Comparison of ENCODE assay signal across 11 cellular contexts in the genomic region with DNA sequence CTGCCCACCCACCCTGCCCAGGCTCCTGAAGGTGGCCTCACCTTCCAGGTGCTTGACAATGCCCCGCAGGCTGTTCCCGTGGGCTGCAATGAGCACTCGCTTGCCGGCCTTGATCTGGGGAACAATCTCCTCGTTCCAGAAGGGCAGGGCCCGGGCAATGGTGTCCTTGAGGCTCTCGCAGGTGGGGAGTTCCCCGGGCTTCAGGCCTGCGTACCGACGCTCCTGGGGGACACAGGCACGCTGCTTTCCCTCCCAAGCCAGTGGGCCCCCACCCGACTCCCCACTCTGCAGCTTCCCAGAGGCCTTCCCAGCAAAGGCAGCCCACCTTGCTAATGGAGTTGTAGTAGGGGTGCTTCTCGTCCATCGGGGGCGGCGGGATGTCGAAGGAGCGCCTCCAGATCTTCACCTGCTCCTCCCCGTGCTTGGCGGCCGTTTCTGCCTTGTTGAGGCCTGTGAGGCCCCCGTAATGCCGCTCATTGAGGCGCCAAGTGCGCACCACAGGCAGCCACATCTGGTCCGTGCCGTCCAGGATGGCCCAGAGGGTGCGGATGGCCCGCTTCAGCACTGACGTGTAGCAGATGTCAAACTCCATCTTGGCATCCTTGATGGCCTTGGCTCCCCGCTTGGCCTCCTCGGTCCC. TPM values are rescaled to one million over a fixed set of nuclear protein-coding genes. Genes with fewer than 3 reads are reported as not detected.
DNase-seq lines count a peak whose midpoint lies in the region; ATAC-seq and TF ChIP-seq lines count a peak whose summit lies in the region.
"Had no signal": no experiment of that assay in that cellular context is flagged by ENCODE, and none has a peak within 500 bp of the region (broad histone marks: within the 10 kb centered on the region; RNA-seq: fewer than 3 reads in every experiment).

No MANE protein-coding gene starts in this region.

- H3K9me3 ChIP-seq in right lobe of liver (no peaks in the 10 kb centered on the region), upper lobe of left lung (no peaks in the 10 kb centered on the region), esophagus muscularis mucosa (no peaks in the 10 kb centered on the region)

- H3K27ac Mint-ChIP-seq in activated T-cell treated with anti-CD3 and anti-CD28 coated beads, Interleukin-2, amount 50 U/mL, for 72 hours = no peak overlapping the region

- no peaks in the 10 kb centered on the region for H3K27me3 ChIP-seq in right lobe of liver
- H3K27me3 ChIP-seq in upper lobe of left lung = no peaks in the 10 kb centered on the region
- H3K27me3 ChIP-seq in esophagus muscularis mucosa = no peaks in the 10 kb centered on the region

- H3K36me3 ChIP-seq in right lobe of liver (peaks cover 0 to 18% (median 1%) of the 10 kb centered on the region in 4 donors), upper lobe of left lung (peaks cover 12 to 28% (median 24%) of the 10 kb centered on the region in 4 donors), esophagus muscularis mucosa (peaks cover 20 to 29% (median 27%) of the 10 kb centered on the region in 4 donors)

- H3K4me1 Mint-ChIP-seq in activated T-cell treated with anti-CD3 and anti-CD28 coated beads, Interleukin-2, amount 50 U/mL, for 4 hours (ENCODE audit: low read depth) = peaks cover 20% of the 10 kb centered on the region
- peaks cover 14% of the 10 kb centered on the region for H3K4me1 Mint-ChIP-seq in activated T-cell treated with anti-CD3 and anti-CD28 coated beads, Interleukin-2, amount 50 U/mL, for 72 hours (ENCODE audit: low read depth)

- H3K36me3 Mint-ChIP-seq in activated T-cell treated with anti-CD3 and anti-CD28 coated beads, Interleukin-2, amount 50 U/mL, for 4 hours (ENCODE audit: insufficient read depth) = peaks cover 8% of the 10 kb centered on the region
- peaks cover 0 to 7% of the 10 kb centered on the region in 2 donors for H3K36me3 Mint-ChIP-seq in activated T-cell treated with anti-CD3 and anti-CD28 coated beads, Interleukin-2, amount 50 U/mL, for 72 hours (ENCODE audit: insufficient read depth in 2 of 2)
- H3K36me3 Mint-ChIP-seq: CD4-positive, CD25-positive, alpha-beta regulatory T cell had no signal

- TF ChIP-seq EP300 in upper lobe of left lung (IDR thresholded peaks at IDR 0.05) (no peak), esophagus muscularis mucosa (IDR thresholded peaks at IDR 0.05) (no peak)

- WGBS in right lobe of liver (ENCODE audit: insufficient coverage, low coverage, low lambda C conversion rate, missing lambda C conversion rate) = 47% methylated on average over 14 of the region's 33 CpGs
- 30% methylated on average over 6 to 33 of the region's 33 CpGs for WGBS in upper lobe of left lung, 2 donors
- WGBS in esophagus muscularis mucosa = 47% methylated on average over 2 of the region's 33 CpGs

- H3K4me3 ChIP-seq in right lobe of liver (no peak overlapping the region), upper lobe of left lung (no peak overlapping the region), esophagus muscularis mucosa (no peak overlapping the region)

- peak; percentile 16 to 20 for ATAC-seq in activated T-cell treated with anti-CD3 and anti-CD28 coated beads, Interleukin-2, amount 50 U/mL, for 4 hours
- ATAC-seq in activated T-cell treated with anti-CD3 and anti-CD28 coated beads, Interleukin-2, amount 50 U/mL, for 72 hours (replicated peaks in 1 of 2) = no peak
- ATAC-seq in right lobe of liver (no peak), upper lobe of left lung (ENCODE audit: low FRiP score in 2 of 2) (peak; percentile 1 to 4), HG02840 (IDR thresholded peaks at IDR 0.05; ENCODE audit: low FRiP score, unreplicated experiment) (no peak), HG02798 (IDR thresholded peaks at IDR 0.05; ENCODE audit: poor library complexity, unreplicated experiment) (no peak)

- no peaks in the 10 kb centered on the region for H3K27me3 Mint-ChIP-seq in activated T-cell treated with anti-CD3 and anti-CD28 coated beads, Interleukin-2, amount 50 U/mL, for 4 hours (ENCODE audit: low read depth)
- H3K27me3 Mint-ChIP-seq in activated T-cell treated with anti-CD3 and anti-CD28 coated beads, Interleukin-2, amount 50 U/mL, for 72 hours (ENCODE audit: low read depth) = no peaks in the 10 kb centered on the region
- H3K27me3 Mint-ChIP-seq: CD4-positive, CD25-positive, alpha-beta regulatory T cell had no signal

- H3K27ac ChIP-seq in right lobe of liver (no peak overlapping the region), upper lobe of left lung (no peak overlapping the region), esophagus muscularis mucosa (replicated peaks in 1 of 4) (no peak overlapping the region)
- H3K27ac ChIP-seq: KMS-11 had no signal

- intact Hi-C loops in right lobe of liver (cut with DNase I) = no loop called here
- intact Hi-C loops in esophagus muscularis mucosa (cut with DNase I) = loop anchor here (2.0 kb wide), 1 partner anchor 20 kb away; the partner anchor contains the start of gene DBNL

- no peak for DNase-seq in activated T-cell treated with anti-CD3 and anti-CD28 coated beads, Interleukin-2, amount 50 U/mL, for 4 hours
- no peak for DNase-seq in activated T-cell treated with anti-CD3 and anti-CD28 coated beads, Interleukin-2, amount 50 U/mL, for 72 hours
- DNase-seq in astrocyte of the hippocampus (ENCODE audit: low read depth, low spot score) (peak; percentile 23), right lobe of liver (peak in 2 of 3 donors; percentile 49 to 50), upper lobe of left lung (peak in 1 of 2 donors; percentile 79), esophagus muscularis mucosa (ENCODE audit: extremely low spot score) (no peak)
- DNase-seq: CD4-positive, CD25-positive, alpha-beta regulatory T cell; central memory CD4-positive, alpha-beta T cell had no signal

- H3K4me3 Mint-ChIP-seq in activated T-cell treated with anti-CD3 and anti-CD28 coated beads, Interleukin-2, amount 50 U/mL, for 4 hours = no peak overlapping the region
- H3K4me3 Mint-ChIP-seq in activated T-cell treated with anti-CD3 and anti-CD28 coated beads, Interleukin-2, amount 50 U/mL, for 72 hours = no peak overlapping the region

- TF ChIP-seq CTCF in right lobe of liver (IDR thresholded peaks at IDR 0.05) (no peak), upper lobe of left lung (IDR thresholded peaks at IDR 0.05) (no peak), esophagus muscularis mucosa (IDR thresholded peaks at IDR 0.05) (no peak)

- no peaks in the 10 kb centered on the region for H3K9me3 Mint-ChIP-seq in activated T-cell treated with anti-CD3 and anti-CD28 coated beads, Interleukin-2, amount 50 U/mL, for 4 hours
- no peaks in the 10 kb centered on the region for H3K9me3 Mint-ChIP-seq in activated T-cell treated with anti-CD3 and anti-CD28 coated beads, Interleukin-2, amount 50 U/mL, for 72 hours

- no peak for TF ChIP-seq POLR2A in right lobe of liver (IDR thresholded peaks at IDR 0.05)
- no peak for TF ChIP-seq POLR2A in upper lobe of left lung (IDR thresholded peaks at IDR 0.05)
- TF ChIP-seq POLR2A in esophagus muscularis mucosa (IDR thresholded peaks at IDR 0.05; ENCODE audit: low read depth) = no peak

- peaks cover 0 to 19% (median 3%) of the 10 kb centered on the region in 4 donors for H3K4me1 ChIP-seq in right lobe of liver
- H3K4me1 ChIP-seq in upper lobe of left lung = peaks cover 11 to 26% (median 22%) of the 10 kb centered on the region in 4 donors
- H3K4me1 ChIP-seq in esophagus muscularis mucosa = peaks cover 21 to 56% (median 32%) of the 10 kb centered on the region in 4 donors

RNA-seq across cellular contexts. Expression of gene PGAM2, which starts 0.5 kb away (rescaled TPM):
- total RNA-seq in activated T-cell treated with anti-CD3 and anti-CD28 coated beads, Interleukin-2, amount 50 U/mL, for 4 hours = under 1 TPM in 1 of 3 donors, not detected in 2; 0.24 TPM
- total RNA-seq in activated T-cell treated with anti-CD3 and anti-CD28 coated beads, Interleukin-2, amount 50 U/mL, for 72 hours = 1 to 10 TPM; 1.2 to 1.7 TPM
- total RNA-seq in right lobe of liver (under 1 TPM in 3 of 6 experiments, not detected in 3; 0.31 to 0.56 (median 0.46) TPM), upper lobe of left lung (under 1 TPM in 4 of 6 donors, not detected in 2; 0.26 to 0.91 (median 0.75) TPM), esophagus muscularis mucosa (1 to 10 TPM in 1 of 4 donors, under 1 TPM in 2, not detected in 1; 0.52 to 1.8 (median 0.66) TPM)

RNA-seq across cellular contexts. Expression of gene POLM, which starts 17.4 kb away (rescaled TPM):
- 10 to 100 TPM; 33.0 to 45.1 (median 37.7) TPM for total RNA-seq in activated T-cell treated with anti-CD3 and anti-CD28 coated beads, Interleukin-2, amount 50 U/mL, for 4 hours
- 10 to 100 TPM; 40.2 to 46.0 TPM for total RNA-seq in activated T-cell treated with anti-CD3 and anti-CD28 coated beads, Interleukin-2, amount 50 U/mL, for 72 hours
- total RNA-seq in right lobe of liver (10 to 100 TPM in 5 of 6 experiments, 1 to 10 TPM in 1; 8.7 to 22.9 (median 14.6) TPM), upper lobe of left lung (100 to 1,000 TPM in 1 of 6 donors, 10 to 100 TPM in 5; 17.3 to 178 (median 37.1) TPM), esophagus muscularis mucosa (10 to 100 TPM; 12.4 to 32.3 (median 26.5) TPM)

RNA-seq across cellular contexts. Expression of gene DBNL, which starts 20.4 kb away (rescaled TPM):
- 100 to 1,000 TPM; 147 to 167 (median 165) TPM for total RNA-seq in activated T-cell treated with anti-CD3 and anti-CD28 coated beads, Interleukin-2, amount 50 U/mL, for 4 hours
- total RNA-seq in activated T-cell treated with anti-CD3 and anti-CD28 coated beads, Interleukin-2, amount 50 U/mL, for 72 hours = 10 to 100 TPM; 57.8 to 58.8 TPM
- total RNA-seq in right lobe of liver (10 to 100 TPM; 30.7 to 48.1 (median 36.9) TPM), upper lobe of left lung (100 to 1,000 TPM in 5 of 6 donors, 10 to 100 TPM in 1; 81.8 to 169 (median 130) TPM), esophagus muscularis mucosa (100 to 1,000 TPM in 3 of 4 donors, 10 to 100 TPM in 1; 93.9 to 122 (median 115) TPM)

RNA-seq across cellular contexts. Expression of gene AEBP1, which starts 39.2 kb away (rescaled TPM):
- total RNA-seq in activated T-cell treated with anti-CD3 and anti-CD28 coated beads, Interleukin-2, amount 50 U/mL, for 4 hours = 10 to 100 TPM; 26.7 to 36.3 (median 35.7) TPM
- 10 to 100 TPM; 18.1 to 18.4 TPM for total RNA-seq in activated T-cell treated with anti-CD3 and anti-CD28 coated beads, Interleukin-2, amount 50 U/mL, for 72 hours
- total RNA-seq in right lobe of liver (10 to 100 TPM in 4 of 6 experiments, 1 to 10 TPM in 2; 7.8 to 37.8 (median 14.3) TPM), upper lobe of left lung (100 to 1,000 TPM in 2 of 6 donors, 10 to 100 TPM in 4; 34.1 to 241 (median 92.7) TPM), esophagus muscularis mucosa (100 to 1,000 TPM in 3 of 4 donors, 10 to 100 TPM in 1; 71.0 to 234 (median 156) TPM)

RNA-seq across cellular contexts. Expression of gene POLD2, which starts 58.4 kb away (rescaled TPM):
- total RNA-seq in activated T-cell treated with anti-CD3 and anti-CD28 coated beads, Interleukin-2, amount 50 U/mL, for 4 hours = 100 to 1,000 TPM; 336 to 373 (median 346) TPM
- total RNA-seq in activated T-cell treated with anti-CD3 and anti-CD28 coated beads, Interleukin-2, amount 50 U/mL, for 72 hours = 100 to 1,000 TPM; 101 to 138 TPM
- total RNA-seq in right lobe of liver = 10 to 100 TPM; 36.4 to 73.4 (median 57.3) TPM
- 10 to 100 TPM; 27.2 to 70.1 (median 52.5) TPM for total RNA-seq in upper lobe of left lung
- total RNA-seq in esophagus muscularis mucosa = 10 to 100 TPM; 33.6 to 71.2 (median 55.9) TPM

Comparison
In these comparisons a context has a peak if more than half of its experiments do, and no peak if none do; other contexts are left out.
1. ATAC-seq: peak in activated T-cell treated with anti-CD3 and anti-CD28 coated beads, Interleukin-2, amount 50 U/mL, for 4 hours (2 of 2) and upper lobe of left lung (2 of 2); none in activated T-cell treated with anti-CD3 and anti-CD28 coated beads, Interleukin-2, amount 50 U/mL, for 72 hours (0 of 2), right lobe of liver (0 of 4), HG02840 (single experiment) and HG02798 (single experiment).
2. DNase-seq: peak in astrocyte of the hippocampus (single experiment) and right lobe of liver (2 of 3); none in activated T-cell treated with anti-CD3 and anti-CD28 coated beads, Interleukin-2, amount 50 U/mL, for 4 hours (single experiment), activated T-cell treated with anti-CD3 and anti-CD28 coated beads, Interleukin-2, amount 50 U/mL, for 72 hours (0 of 2) and esophagus muscularis mucosa (single experiment).